In the genomic region with DNA sequence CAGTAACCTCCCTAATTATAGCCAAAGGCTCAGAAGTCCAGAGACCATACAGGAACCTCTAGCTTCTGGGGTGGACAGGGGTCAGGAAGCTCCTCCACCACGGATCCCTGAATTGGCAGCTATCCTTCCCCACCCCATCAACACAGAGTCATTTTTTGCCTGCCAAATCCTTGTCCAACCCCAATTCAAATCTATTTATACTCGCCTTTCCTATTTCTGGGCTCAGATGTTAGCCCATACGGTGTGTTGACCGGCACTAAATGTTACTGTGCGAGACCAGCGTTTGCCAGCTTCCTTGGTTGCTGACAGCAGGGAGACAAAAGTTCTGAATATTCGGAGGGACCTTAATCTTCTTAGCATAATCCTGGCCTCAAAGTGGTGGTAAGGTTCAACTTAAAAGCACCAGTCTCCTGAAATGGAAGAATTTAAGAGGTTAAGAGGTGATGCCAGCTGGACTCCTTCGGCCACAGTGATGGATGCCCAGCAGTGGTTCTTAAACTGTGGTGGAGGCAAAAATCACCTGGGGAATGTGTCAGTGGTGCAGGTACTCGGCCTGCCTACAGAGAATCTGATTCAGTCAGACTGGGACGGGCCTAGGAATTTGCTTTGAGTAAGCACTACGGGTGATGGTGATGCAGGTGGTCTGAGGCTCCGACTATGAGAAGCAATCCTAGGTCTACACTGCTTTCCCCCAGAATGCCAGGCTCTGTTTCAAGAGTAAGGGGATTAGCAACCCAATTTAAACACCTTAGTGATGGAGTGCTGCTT, we compare ENCODE assay signal across 23 cellular contexts.
DNase-seq lines count a peak whose midpoint lies in the region; ATAC-seq and TF ChIP-seq lines count a peak whose summit lies in the region.
"Had no signal": no experiment of that assay in that cellular context is flagged by ENCODE, and none has a peak within 500 bp of the region (broad histone marks: within the 10 kb centered on the region; RNA-seq: fewer than 3 reads in every experiment).

No MANE protein-coding gene starts in this region.

- H3K4me3 ChIP-seq in coronary artery (peak overlapping the region; percentile 37), skeletal muscle tissue (ENCODE audit: low read length in 3 of 3) (peak overlapping the region; percentile 34 to 42 (median 38))
- H3K4me3 ChIP-seq: suprapubic skin had no signal

- no peak for TF ChIP-seq CTCF in coronary artery (IDR thresholded peaks at IDR 0.05)

- H3K36me3 ChIP-seq in skeletal muscle tissue (ENCODE audit: control insufficient read depth in 3 of 3, insufficient read depth in 3 of 3, low read length in 3 of 3), result no peaks in the 10 kb centered on the region
- H3K36me3 ChIP-seq: suprapubic skin had no signal

- H3K4me1 ChIP-seq in skeletal muscle tissue (ENCODE audit: control insufficient read depth in 3 of 3, insufficient read depth in 3 of 3, low read length in 3 of 3), result peaks cover 7 to 11% (median 9%) of the 10 kb centered on the region in 3 donors
- H3K4me1 ChIP-seq: suprapubic skin had no signal

- H3K27me3 ChIP-seq in skeletal muscle tissue (ENCODE audit: control insufficient read depth in 3 of 3, insufficient read depth in 3 of 3, low read length in 3 of 3), result no peaks in the 10 kb centered on the region
- H3K27me3 ChIP-seq: suprapubic skin had no signal

- H3K9me3 ChIP-seq in skeletal muscle tissue (ENCODE audit: control insufficient read depth in 3 of 3, low read length in 3 of 3), result no peaks in the 10 kb centered on the region
- H3K9me3 ChIP-seq: suprapubic skin had no signal

- peak overlapping the region; percentile 46 to 71 (median 58) for H3K9ac ChIP-seq in skeletal muscle tissue (ENCODE audit: low read depth in 1 of 3, low read length in 3 of 3)

- ATAC-seq in GM18868 (IDR thresholded peaks at IDR 0.05; ENCODE audit: unreplicated experiment) (peak; percentile 59), GM21367 (IDR thresholded peaks at IDR 0.05; ENCODE audit: unreplicated experiment) (no peak), HG02840 (IDR thresholded peaks at IDR 0.05; ENCODE audit: low FRiP score, unreplicated experiment) (no peak)
- ATAC-seq: left colon; stimulated activated effector memory CD8-positive, alpha-beta T cell treated with anti-CD3 and anti-CD28 coated beads, Interleukin-12 subunit alpha, Interleukin-12 subunit beta, amount 100 ng/mL, for 72 hours had no signal

- H3K27ac ChIP-seq in coronary artery (peak overlapping the region; percentile 57 to 82), skeletal muscle tissue (ENCODE audit: low read depth, low read length) (peak overlapping the region; percentile 84)
- H3K27ac ChIP-seq: suprapubic skin had no signal

- peak; percentile 65 for DNase-seq in NCI-H82 (lab: John Stamatoyannopoulos, UW)
- peak; percentile 63 for DNase-seq in coronary artery (ENCODE audit: low spot score)
- no peak for DNase-seq in activated gamma-delta T cell treated with Interleukin-2 at 50 U/mL for 16 hours
- DNase-seq: activated B cell treated with CpG ODN at 0.5 μM for 24 hours; activated naive CD4-positive, alpha-beta T cell treated with anti-CD3 and anti-CD28 coated beads, Interleukin-2, amount 50 U/mL, for 16 hours; central memory CD4-positive, alpha-beta T cell; glutamatergic neuron; KG1; left colon; mesenchymal stem cell; naive B cell; NCI-H1436; NCI-H526; nucleus accumbens; SHP77; stimulated activated CD4-positive, alpha-beta T cell treated with anti-CD3 and anti-CD28 coated beads, Interleukin-2, amount 100 ng/mL, for 48 hours; T-helper 9 cell had no signal
